ENCODE assay signal across 15 cellular contexts in genomic region chr4:130131536-130131935, GRCh38.
DNase-seq lines count a peak whose midpoint lies in the region; ATAC-seq, FAIRE-seq and TF ChIP-seq lines count a peak whose summit lies in the region.
"Had no signal": no experiment of that assay in that cellular context is flagged by ENCODE, and none has a peak within 500 bp of the region (broad histone marks: within the 10 kb centered on the region; RNA-seq: fewer than 3 reads in every experiment).

No MANE protein-coding gene starts in this region.

- no peak overlapping the region for H3K9ac ChIP-seq in kidney (ENCODE audit: low read length in 2 of 2)
- H3K9ac ChIP-seq: GM23248 had no signal

- H3K27ac Mint-ChIP-seq in progenitor cell of endocrine pancreas, result no peak overlapping the region
- H3K27ac Mint-ChIP-seq: B cell; CD14-positive monocyte; CD4-positive, alpha-beta memory T cell had no signal

- H3K9me3 ChIP-seq in kidney (ENCODE audit: control insufficient read depth in 1 of 2, low read length in 2 of 2), result no peaks in the 10 kb centered on the region
- H3K9me3 ChIP-seq: HAP-1 had no signal

- DNase-seq in Right ventricle myocardium inferior (ENCODE audit: missing footprints), result peak; percentile 61
- no peak for DNase-seq in left ventricle myocardium superior
- DNase-seq in NCI-H2171 treated with DMSO at 0.1 percent for 48 hours (lab: John Stamatoyannopoulos, UW), result peak; percentile 93
- DNase-seq in kidney, result peak; percentile 39
- DNase-seq in hepatic stellate cell (ENCODE audit: low spot score), result no peak
- DNase-seq in activated naive CD4-positive, alpha-beta T cell treated with Interleukin-2 at 50 U/mL for 16 hours, result no peak
- DNase-seq in progenitor cell of endocrine pancreas (ENCODE audit: low spot score, unreplicated experiment), result no peak
- DNase-seq: GDM1, GM23248 had no signal

- no peaks in the 10 kb centered on the region for H3K36me3 ChIP-seq in kidney (ENCODE audit: control insufficient read depth in 1 of 2, insufficient read depth in 2 of 2, low read length in 2 of 2)
- H3K36me3 ChIP-seq: HAP-1 had no signal

- H3K4me3 Mint-ChIP-seq in progenitor cell of endocrine pancreas (ENCODE audit: low read depth), result no peak overlapping the region
- H3K4me3 Mint-ChIP-seq: B cell; CD14-positive monocyte; CD4-positive, alpha-beta memory T cell had no signal

- H3K27ac ChIP-seq in kidney (ENCODE audit: low read depth in 2 of 2, low read length in 2 of 2), result no peak overlapping the region
- H3K27ac ChIP-seq: GM23248 had no signal

- no peaks in the 10 kb centered on the region for H3K4me1 Mint-ChIP-seq in progenitor cell of endocrine pancreas (ENCODE audit: low read depth)
- H3K4me1 Mint-ChIP-seq: B cell; CD14-positive monocyte; CD4-positive, alpha-beta memory T cell had no signal

- no peak overlapping the region for H3K4me3 ChIP-seq in kidney (ENCODE audit: low read length in 2 of 2)
- H3K4me3 ChIP-seq: GM23248, HAP-1 had no signal

- TF ChIP-seq CTCF in kidney (IDR thresholded peaks at IDR 0.05; ENCODE audit: borderline replicate concordance, extremely low read depth, insufficient read depth), result no peak
- TF ChIP-seq CTCF in progenitor cell of endocrine pancreas (IDR thresholded peaks at IDR 0.05; ENCODE audit: unreplicated experiment), result no peak

- no peaks in the 10 kb centered on the region for H3K27me3 Mint-ChIP-seq in progenitor cell of endocrine pancreas
- H3K27me3 Mint-ChIP-seq: B cell; CD4-positive, alpha-beta memory T cell had no signal

- peaks cover 23% of the 10 kb centered on the region for H3K9me3 Mint-ChIP-seq in progenitor cell of endocrine pancreas (ENCODE audit: low read depth)

- no peak for FAIRE-seq in kidney (lab: Jason Lieb, UNC)
- FAIRE-seq: GM12892, GM18507 had no signal

- H3K4me1 ChIP-seq in kidney (ENCODE audit: control insufficient read depth in 1 of 2, insufficient read depth in 1 of 2, low read depth in 1 of 2, low read length in 2 of 2), result no peaks in the 10 kb centered on the region
- H3K4me1 ChIP-seq: HAP-1 had no signal

- no peak for ATAC-seq in Right ventricle myocardium inferior
- no peak for ATAC-seq in left ventricle myocardium superior

- no peaks in the 10 kb centered on the region for H3K36me3 Mint-ChIP-seq in progenitor cell of endocrine pancreas (ENCODE audit: insufficient read depth)
- H3K36me3 Mint-ChIP-seq: CD14-positive monocyte; CD4-positive, alpha-beta memory T cell had no signal

- intact Hi-C loops in Right ventricle myocardium inferior (cut with DNase I), result no loop called here
- intact Hi-C loops in left ventricle myocardium superior (cut with micrococcal nuclease), result no loop called here
- intact Hi-C loops in kidney (cut with DNase I), result no loop called here

Comparison
In these comparisons a context has a peak if more than half of its experiments do, and no peak if none do; other contexts are left out.
1. DNase-seq: peak in Right ventricle myocardium inferior (single experiment), NCI-H2171 treated with DMSO at 0.1 percent for 48 hours (single experiment) and kidney (single experiment); none in left ventricle myocardium superior (single experiment), hepatic stellate cell (single experiment), activated naive CD4-positive, alpha-beta T cell treated with Interleukin-2 at 50 U/mL for 16 hours (single experiment) and progenitor cell of endocrine pancreas (single experiment).